8 cellular contexts compared by ENCODE assay signal in genomic region chr17:19111801-19112458, GRCh38. TPM values are rescaled to one million over a fixed set of nuclear protein-coding genes. Genes with fewer than 3 reads are reported as not detected.
DNase-seq lines count a peak whose midpoint lies in the region; ATAC-seq and TF ChIP-seq lines count a peak whose summit lies in the region.
"Not testable (repeated sequence)": the region's sequence is repeated elsewhere in the genome, so short reads cannot be mapped to it uniquely, and the experiment has no call there.

No MANE protein-coding gene starts in this region.

- H3K36me3 ChIP-seq in A673 (ENCODE audit: insufficient read depth, low read length, poor library complexity, severe bottlenecking); mucosa of descending colon (ENCODE audit: low read depth): not testable (repeated sequence)

- not testable (repeated sequence) for H3K27ac Mint-ChIP-seq in T-helper 1 cell treated with Interleukin-12 subunit alpha and Interleukin-12 subunit beta and Interleukin-4 antibody, amounts not matched to agents 30 μg/mL and 1 μg/mL, for 36 hours
- H3K27ac Mint-ChIP-seq in activated naive CD4-positive, alpha-beta T cell treated with anti-CD3 and anti-CD28 coated beads, Interleukin-2, amount 50 U/mL, for 72 hours = peak overlapping the region; percentile 77 to 94

- BruUV-seq in A673 (replicated peaks; lab: Mats Ljungman, UMichigan) = TSS peak; percentile 97

- ATAC-seq in GM21367 (IDR thresholded peaks at IDR 0.05; ENCODE audit: unreplicated experiment) (peak; percentile 58), HG03457 (IDR thresholded peaks at IDR 0.05; ENCODE audit: unreplicated experiment) (peak; percentile 74), mucosa of descending colon (peak; percentile 42)
- peak in 1 of 2 donors; percentile 60 for ATAC-seq in activated naive CD4-positive, alpha-beta T cell treated with anti-CD3 and anti-CD28 coated beads, Interleukin-2, amount 50 U/mL, for 72 hours

- intact Hi-C loops in A673 (cut with micrococcal nuclease; ENCODE audit: unreplicated experiment); mucosa of descending colon (cut with DNase I, micrococcal nuclease): not testable (repeated sequence)

- H3K27me3 ChIP-seq in A673 (replicated peaks; ENCODE audit: insufficient read depth, low read depth, low read length, poor library complexity) = not testable (repeated sequence)

- not testable (repeated sequence) for H3K9me3 Mint-ChIP-seq in T-helper 1 cell treated with Interleukin-12 subunit alpha and Interleukin-12 subunit beta and Interleukin-4 antibody, amounts not matched to agents 30 μg/mL and 1 μg/mL, for 36 hours; activated naive CD4-positive, alpha-beta T cell treated with anti-CD3 and anti-CD28 coated beads, Interleukin-2, amount 50 U/mL, for 72 hours

- H3K27me3 Mint-ChIP-seq in T-helper 1 cell treated with Interleukin-12 subunit alpha and Interleukin-12 subunit beta and Interleukin-4 antibody, amounts not matched to agents 30 μg/mL and 1 μg/mL, for 36 hours (ENCODE audit: low read depth) = not testable (repeated sequence)

- POLR2A ChIA-PET in A673 (lab: Charles Lee; ENCODE audit: low non-redundant PET) = not testable (repeated sequence)

- DNase-seq in A673 (ENCODE audit: low spot score) (peak; percentile 91), fibroblast of the conjunctiva (ENCODE audit: low read depth) (peak; percentile 35), mucosa of descending colon (peak; percentile 70 to 88 (median 83))
- peak; percentile 57 to 88 for DNase-seq in activated naive CD4-positive, alpha-beta T cell treated with anti-CD3 and anti-CD28 coated beads, Interleukin-2, amount 50 U/mL, for 72 hours (ENCODE audit: low spot score in 2 of 2)
- DNase-seq in stimulated activated CD4-positive, alpha-beta T cell treated with anti-CD3 and anti-CD28 coated beads, Interleukin-15, amount 100 ng/mL, for 24 hours = peak; percentile 87

- H3K4me1 Mint-ChIP-seq in T-helper 1 cell treated with Interleukin-12 subunit alpha and Interleukin-12 subunit beta and Interleukin-4 antibody, amounts not matched to agents 30 μg/mL and 1 μg/mL, for 36 hours (ENCODE audit: low read depth) = not testable (repeated sequence)

- peak overlapping the region; percentile 39 for H3K4me3 ChIP-seq in A673 (ENCODE audit: low read depth, low read length, poor library complexity, severe bottlenecking)
- H3K4me3 ChIP-seq in mucosa of descending colon = not testable (repeated sequence)

- TF ChIP-seq CTCF in A673 (conservative IDR thresholded peaks at IDR 0.05; ENCODE audit: low read depth, low read length); mucosa of descending colon (IDR thresholded peaks at IDR 0.05): not testable (repeated sequence)

- H3K4me1 ChIP-seq in A673 (ENCODE audit: insufficient read depth, low read length, poor library complexity, severe bottlenecking); mucosa of descending colon (ENCODE audit: low read depth): not testable (repeated sequence)

- CTCF ChIA-PET in A673 (lab: Charles Lee) = not testable (repeated sequence)

- H3K36me3 Mint-ChIP-seq in T-helper 1 cell treated with Interleukin-12 subunit alpha and Interleukin-12 subunit beta and Interleukin-4 antibody, amounts not matched to agents 30 μg/mL and 1 μg/mL, for 36 hours (ENCODE audit: low read depth); activated naive CD4-positive, alpha-beta T cell treated with anti-CD3 and anti-CD28 coated beads, Interleukin-2, amount 50 U/mL, for 72 hours: not testable (repeated sequence)

- H3K27ac ChIP-seq in A673 (ENCODE audit: low read depth, low read length, poor library complexity, severe bottlenecking) = peak overlapping the region; percentile 70

- H3K4me3 Mint-ChIP-seq in T-helper 1 cell treated with Interleukin-12 subunit alpha and Interleukin-12 subunit beta and Interleukin-4 antibody, amounts not matched to agents 30 μg/mL and 1 μg/mL, for 36 hours = peak overlapping the region; percentile 51

- not testable (repeated sequence) for H3K9me3 ChIP-seq in A673 (ENCODE audit: low read depth, low read length, poor library complexity, severe bottlenecking); mucosa of descending colon

RNA-seq across cellular contexts. Expression of gene GRAPL, which starts 15.5 kb away (rescaled TPM):
- not detected in 2 replicates for total RNA-seq in A673 (2021)
- 1 to 10 TPM; 8.1 to 9.4 TPM for total RNA-seq in activated naive CD4-positive, alpha-beta T cell treated with anti-CD3 and anti-CD28 coated beads, Interleukin-2, amount 50 U/mL, for 72 hours
- total RNA-seq in mucosa of descending colon = 1 to 10 TPM; 2.0 to 4.4 (median 2.2) TPM

Comparison
In these comparisons a context has a peak if more than half of its experiments do, and no peak if none do; other contexts are left out.
1. DNase-seq: peak in every context shown above with its lines; median percentile 91 in A673; 87 in stimulated activated CD4-positive, alpha-beta T cell treated with anti-CD3 and anti-CD28 coated beads, Interleukin-15, amount 100 ng/mL, for 24 hours; 83 in mucosa of descending colon; 72 in activated naive CD4-positive, alpha-beta T cell treated with anti-CD3 and anti-CD28 coated beads, Interleukin-2, amount 50 U/mL, for 72 hours; 35 in fibroblast of the conjunctiva.